Comparison of ENCODE assay signal across 1 cellular context in genomic region chr21:37412603-37413360, GRCh38.
TF ChIP-seq lines count a peak whose summit lies in the region.

No MANE protein-coding gene starts in this region.

TF ChIP-seq in H1, 55 proteins besides CTCF, POLR2A, EP300 and RAD21:
- TF ChIP-seq TEAD4 (IDR thresholded peaks at IDR 0.05; ENCODE audit: low read depth, low read length) = peak; percentile 51; the same call in 1 of the 2 replicates
- no peak for TF ChIP-seq CHD2 (IDR thresholded peaks at IDR 0.05; ENCODE audit: low read length)
